Comparison of ENCODE assay signal across 14 cellular contexts in genomic region chr1:78340006-78340405, GRCh38.
DNase-seq lines count a peak whose midpoint lies in the region; ATAC-seq, FAIRE-seq and TF ChIP-seq lines count a peak whose summit lies in the region.
"Had no signal": no experiment of that assay in that cellular context is flagged by ENCODE, and none has a peak within 500 bp of the region (broad histone marks: within the 10 kb centered on the region; RNA-seq: fewer than 3 reads in every experiment).

No MANE protein-coding gene starts in this region.

- H3K4me3 Mint-ChIP-seq in astrocyte (ENCODE audit: unreplicated experiment), result no peak overlapping the region
- H3K4me3 Mint-ChIP-seq in activated naive CD4-positive, alpha-beta T cell treated with anti-CD3 and anti-CD28 coated beads, Interleukin-2, amount 10 ng/mL, durations not matched to agents 7 days and 5 days, result no peak overlapping the region

- H3K27me3 ChIP-seq in astrocyte (ENCODE audit: insufficient read depth, low read length), result no peaks in the 10 kb centered on the region

- H3K9ac ChIP-seq in astrocyte (ENCODE audit: low read length), result peak overlapping the region; percentile 59

- H3K9me3 ChIP-seq in A549 (no peaks in the 10 kb centered on the region), astrocyte (ENCODE audit: insufficient read depth, low read depth, low read length) (no peaks in the 10 kb centered on the region)

- peaks cover 5% of the 10 kb centered on the region for H3K9me3 Mint-ChIP-seq in astrocyte (ENCODE audit: unreplicated experiment)
- H3K9me3 Mint-ChIP-seq in activated naive CD4-positive, alpha-beta T cell treated with anti-CD3 and anti-CD28 coated beads, Interleukin-2, amount 10 ng/mL, durations not matched to agents 7 days and 5 days, result no peaks in the 10 kb centered on the region

- H4K20me1 ChIP-seq in astrocyte (ENCODE audit: insufficient read depth, low read length), result no peaks in the 10 kb centered on the region

- no peak for TF ChIP-seq CTCF in A549 (IDR thresholded peaks at IDR 0.05)
- TF ChIP-seq CTCF in astrocyte (IDR thresholded peaks at IDR 0.05; ENCODE audit: insufficient read depth, low read depth, low read length), result no peak

- ATAC-seq in A549 (peak; percentile 45 to 73; a peak in 2 of 6 replicates), HG02588 (IDR thresholded peaks at IDR 0.05; ENCODE audit: unreplicated experiment) (no peak), left colon (no peak)

- H3K4me1 ChIP-seq in A549 (no peaks in the 10 kb centered on the region), astrocyte (ENCODE audit: insufficient read depth, low read length) (peaks cover 15% of the 10 kb centered on the region)

- H3K4me3 ChIP-seq in A549 (no peak overlapping the region), astrocyte (ENCODE audit: insufficient read depth, low read depth, low read length) (peak overlapping the region; percentile 7)

- POLR2A ChIA-PET in A549 (lab: Yijun Ruan, JAX), result no interaction called here

- H3K4me2 ChIP-seq in A549 (no peak overlapping the region; the same call in 2 of the 3 replicates), astrocyte (ENCODE audit: low read length) (peak overlapping the region; percentile 63)

- H3K27ac Mint-ChIP-seq in astrocyte (ENCODE audit: unreplicated experiment), result peak overlapping the region; percentile 75
- no peak overlapping the region for H3K27ac Mint-ChIP-seq in activated naive CD4-positive, alpha-beta T cell treated with anti-CD3 and anti-CD28 coated beads, Interleukin-2, amount 10 ng/mL, durations not matched to agents 7 days and 5 days

- no peak for TF ChIP-seq EP300 in A549 (IDR thresholded peaks at IDR 0.05)

- intact Hi-C loops in left colon (cut with DNase I, micrococcal nuclease), result no loop called here

- TF ChIP-seq RAD21 in A549 (conservative IDR thresholded peaks at IDR 0.05 in 1 of 2, IDR thresholded peaks at IDR 0.05 in 1 of 2), result no peak

- DNase-seq in A549 (ENCODE audit: low read depth in 1 of 2, low spot score in 1 of 2) (no peak), HS-27A (ENCODE audit: low read depth) (peak; percentile 77), astrocyte (ENCODE audit: low read depth) (peak; percentile 82), hepatic stellate cell (ENCODE audit: low spot score) (peak; percentile 24), left colon (no peak), NCI-H748 treated with DMSO at 0.1 percent for 48 hours (lab: John Stamatoyannopoulos, UW) (no peak)
- no peak for DNase-seq in activated naive CD4-positive, alpha-beta T cell treated with anti-CD3 and anti-CD28 coated beads, Interleukin-2, amount 10 ng/mL, durations not matched to agents 7 days and 5 days
- DNase-seq: activated gamma-delta T cell treated with Interleukin-2 at 50 U/mL for 16 hours, cortex of kidney, hippocampal formation, midbrain, NCI-H1092 treated with DMSO at 0.1 percent for 48 hours had no signal

- CTCF ChIA-PET in A549 (lab: Yijun Ruan, JAX), result no interaction called here
- CTCF ChIA-PET in activated naive CD4-positive, alpha-beta T cell treated with anti-CD3 and anti-CD28 coated beads, Interleukin-2, amount 10 ng/mL, durations not matched to agents 7 days and 5 days (lab: Charles Lee), result no interaction called here

- peaks cover 7% of the 10 kb centered on the region for H3K27me3 Mint-ChIP-seq in astrocyte (ENCODE audit: low read depth, unreplicated experiment)
- H3K27me3 Mint-ChIP-seq in activated naive CD4-positive, alpha-beta T cell treated with anti-CD3 and anti-CD28 coated beads, Interleukin-2, amount 10 ng/mL, durations not matched to agents 7 days and 5 days, result peaks cover 3% of the 10 kb centered on the region

- H2AFZ ChIP-seq in astrocyte (ENCODE audit: low read depth, low read length), result no peak overlapping the region

- peaks cover 15% of the 10 kb centered on the region for H3K4me1 Mint-ChIP-seq in astrocyte (ENCODE audit: low read depth, unreplicated experiment)
- no peaks in the 10 kb centered on the region for H3K4me1 Mint-ChIP-seq in activated naive CD4-positive, alpha-beta T cell treated with anti-CD3 and anti-CD28 coated beads, Interleukin-2, amount 10 ng/mL, durations not matched to agents 7 days and 5 days

- no peaks in the 10 kb centered on the region for H3K36me3 Mint-ChIP-seq in astrocyte (ENCODE audit: low read depth, unreplicated experiment)
- H3K36me3 Mint-ChIP-seq in activated naive CD4-positive, alpha-beta T cell treated with anti-CD3 and anti-CD28 coated beads, Interleukin-2, amount 10 ng/mL, durations not matched to agents 7 days and 5 days, result no peaks in the 10 kb centered on the region

- no peaks in the 10 kb centered on the region for H3K36me3 ChIP-seq in astrocyte (ENCODE audit: insufficient read depth, low read length)

- FAIRE-seq in A549 (lab: Jason Lieb, UNC) (no peak), astrocyte (lab: Jason Lieb, UNC) (peak; percentile 78)
- FAIRE-seq: GM18507 had no signal

- no peak for TF ChIP-seq POLR2A in A549 (IDR thresholded peaks at IDR 0.05; ENCODE audit: low read length)

- no peaks in the 10 kb centered on the region for H3K79me2 ChIP-seq in astrocyte (ENCODE audit: insufficient read depth, low read length)

- H3K27ac ChIP-seq in A549 (no peak overlapping the region), astrocyte (ENCODE audit: low read depth, low read length) (peak overlapping the region; percentile 86)

TF ChIP-seq in A549, 52 proteins besides CTCF, POLR2A, EP300 and RAD21:
- TF ChIP-seq FOSL2 (IDR thresholded peaks at IDR 0.05) (peak; percentile 43; the same call in 1 of the 2 replicates), FOSL2 (CRISPR knock-in tag; IDR thresholded peaks at IDR 0.05) (no peak), JUNB (IDR thresholded peaks at IDR 0.05) (peak; percentile 27; the same call in 1 of the 2 replicates), NFE2L2 (conservative IDR thresholded peaks at IDR 0.05; ENCODE audit: low read length) (no peak)
TF ChIP-seq in A549: peak in this region for 2.

Comparison
In these comparisons a context has a peak if more than half of its experiments do, and no peak if none do; other contexts are left out.
1. ATAC-seq: peak in A549 (2 of 2); none in HG02588 (single experiment) and left colon (single experiment).
2. DNase-seq: peak in HS-27A (single experiment), astrocyte (single experiment) and hepatic stellate cell (single experiment); none in A549 (0 of 2), activated naive CD4-positive, alpha-beta T cell treated with anti-CD3 and anti-CD28 coated beads, Interleukin-2, amount 10 ng/mL, durations not matched to agents 7 days and 5 days (single experiment), left colon (0 of 2) and NCI-H748 treated with DMSO at 0.1 percent for 48 hours (single experiment).